8 cellular contexts compared by ENCODE assay signal in the genomic region with DNA sequence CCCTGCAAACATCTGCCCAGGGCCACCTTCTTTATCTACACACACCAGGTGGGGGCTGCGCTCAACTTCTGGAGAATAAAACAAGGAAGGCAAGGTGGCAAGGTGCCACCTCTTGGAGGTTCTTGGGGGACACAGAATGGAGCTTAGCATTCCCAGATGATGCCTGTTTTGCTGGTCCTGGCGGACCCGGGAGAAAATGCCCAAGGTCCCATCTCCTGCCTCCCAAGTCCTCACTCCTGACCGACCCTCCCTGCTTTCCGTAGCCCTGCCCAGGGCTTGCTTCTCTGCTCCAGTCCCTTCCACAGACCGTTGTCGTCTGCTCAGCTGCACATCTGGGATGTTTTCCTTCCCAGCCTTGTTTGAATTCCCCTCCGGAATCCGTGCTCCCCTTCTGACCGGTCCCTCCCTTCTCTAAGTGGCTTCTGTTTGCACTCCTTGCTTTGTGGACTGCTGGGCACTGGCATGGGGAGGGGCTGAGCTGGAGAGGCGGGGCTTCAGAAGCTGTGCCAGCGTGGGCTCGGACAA. TPM values are rescaled to one million over a fixed set of nuclear protein-coding genes. Genes with fewer than 3 reads are reported as not detected.
DNase-seq lines count a peak whose midpoint lies in the region; ATAC-seq and TF ChIP-seq lines count a peak whose summit lies in the region.

No MANE protein-coding gene starts in this region.

- H3K27me3 ChIP-seq in CD4-positive, alpha-beta memory T cell (ENCODE audit: insufficient read depth, low read length): no peaks in the 10 kb centered on the region

- ATAC-seq in effector memory CD8-positive, alpha-beta T cell (replicated peaks): no peak
- ATAC-seq in GM18517 (IDR thresholded peaks at IDR 0.05; ENCODE audit: unreplicated experiment): no peak

- no peaks in the 10 kb centered on the region for H3K9me3 Mint-ChIP-seq in CD4-positive, alpha-beta memory T cell
- H3K9me3 Mint-ChIP-seq in effector memory CD8-positive, alpha-beta T cell: no peaks in the 10 kb centered on the region
- H3K9me3 Mint-ChIP-seq in nephron progenitor cell: no peaks in the 10 kb centered on the region

- peaks cover 5 to 17% of the 10 kb centered on the region in 2 donors for H3K36me3 Mint-ChIP-seq in CD4-positive, alpha-beta memory T cell
- peaks cover 24% of the 10 kb centered on the region for H3K36me3 Mint-ChIP-seq in effector memory CD8-positive, alpha-beta T cell (ENCODE audit: insufficient read depth)
- no peaks in the 10 kb centered on the region for H3K36me3 Mint-ChIP-seq in nephron progenitor cell (ENCODE audit: low read depth)

- peaks cover 34% of the 10 kb centered on the region for H3K4me1 ChIP-seq in CD4-positive, alpha-beta memory T cell (ENCODE audit: insufficient read depth, low read length)

- intact Hi-C loops in CD4-positive, alpha-beta memory T cell (cut with micrococcal nuclease): no loop called here
- intact Hi-C loops in posterior vena cava (cut with DNase I): no loop called here

- TF ChIP-seq CTCF in nephron progenitor cell (IDR thresholded peaks at IDR 0.05): no peak

- H3K27me3 Mint-ChIP-seq in CD4-positive, alpha-beta memory T cell: no peaks in the 10 kb centered on the region
- H3K27me3 Mint-ChIP-seq in effector memory CD8-positive, alpha-beta T cell: no peaks in the 10 kb centered on the region
- H3K27me3 Mint-ChIP-seq in nephron progenitor cell (ENCODE audit: low read depth, poor library complexity): peaks cover 59% of the 10 kb centered on the region

- H3K4me3 Mint-ChIP-seq in CD4-positive, alpha-beta memory T cell: peak overlapping the region; percentile 85 to 89 (median 87)
- H3K4me3 Mint-ChIP-seq in effector memory CD8-positive, alpha-beta T cell: peak overlapping the region; percentile 86 to 91
- peak overlapping the region; percentile 95 for H3K4me3 Mint-ChIP-seq in nephron progenitor cell

- CTCF ChIA-PET in CD4-positive, alpha-beta memory T cell (lab: Charles Lee; ENCODE audit: partially characterized antibody): interaction anchor here (0.8 to 1.1 kb wide), 6 partner anchors 37 to 67 kb away, joined by 3 to 5 read pairs (median 3); no protein-coding TSS in a partner anchor

- H3K27ac ChIP-seq in CD4-positive, alpha-beta memory T cell (ENCODE audit: low read depth, low read length): no peak overlapping the region

- DNase-seq in CD4-positive, alpha-beta memory T cell: no peak
- peak; percentile 66 for DNase-seq in NCI-H69 (lab: John Stamatoyannopoulos, UW)
- no peak for DNase-seq in effector memory CD8-positive, alpha-beta T cell
- DNase-seq in nephron progenitor cell: peak; percentile 47
- no peak for DNase-seq in AML-193 (lab: John Stamatoyannopoulos, UW)
- no peak for DNase-seq in posterior vena cava (ENCODE audit: low spot score)
- DNase-seq in kidney glomerular epithelial cell (lab: John Stamatoyannopoulos, UW): no peak

- no peak overlapping the region for H3K4me3 ChIP-seq in CD4-positive, alpha-beta memory T cell (ENCODE audit: low read length in 2 of 2)

- no peaks in the 10 kb centered on the region for H3K36me3 ChIP-seq in CD4-positive, alpha-beta memory T cell (ENCODE audit: insufficient read depth, low read length)

- no peaks in the 10 kb centered on the region for H3K9me3 ChIP-seq in CD4-positive, alpha-beta memory T cell (ENCODE audit: control insufficient read depth in 1 of 2, low read length in 2 of 2)

- peak overlapping the region; percentile 84 to 93 (median 90) for H3K27ac Mint-ChIP-seq in CD4-positive, alpha-beta memory T cell
- H3K27ac Mint-ChIP-seq in effector memory CD8-positive, alpha-beta T cell: peak overlapping the region; percentile 84 to 92
- no peak overlapping the region for H3K27ac Mint-ChIP-seq in nephron progenitor cell

- peaks cover 40 to 80% (median 57%) of the 10 kb centered on the region in 4 donors for H3K4me1 Mint-ChIP-seq in CD4-positive, alpha-beta memory T cell
- H3K4me1 Mint-ChIP-seq in effector memory CD8-positive, alpha-beta T cell (ENCODE audit: low read depth in 2 of 2): peaks cover 51 to 67% of the 10 kb centered on the region in 2 donors
- peaks cover 40% of the 10 kb centered on the region for H3K4me1 Mint-ChIP-seq in nephron progenitor cell

- POLR2A ChIA-PET in CD4-positive, alpha-beta memory T cell (lab: Charles Lee; ENCODE audit: partially characterized antibody): interaction anchor here (0.7 to 3.6 kb wide), 4 partner anchors 13 to 77 kb away, joined by 3 to 40 read pairs (median 5); a partner anchor contains a TSS

RNA-seq across cellular contexts. Expression of a gene that starts 13.1 kb away (rescaled TPM):
- total RNA-seq in CD4-positive, alpha-beta memory T cell: 10 to 100 TPM; 71.2 to 72.4 TPM
- 1 to 10 TPM in 1 of 2 donors, under 1 TPM in 1; 0.55 to 8.1 TPM for polyA plus RNA-seq in CD4-positive, alpha-beta memory T cell
- 10 to 100 TPM; 15.6 to 17.1 TPM for total RNA-seq in posterior vena cava

RNA-seq across cellular contexts. Expression of a gene that starts 54.2 kb away (rescaled TPM):
- 10 to 100 TPM; 26.2 to 27.2 TPM for total RNA-seq in CD4-positive, alpha-beta memory T cell
- 10 to 100 TPM; 28.1 to 41.6 TPM for polyA plus RNA-seq in CD4-positive, alpha-beta memory T cell
- 10 to 100 TPM; 12.4 to 17.7 TPM for total RNA-seq in posterior vena cava

Comparison
In these comparisons a context has a peak if more than half of its experiments do, and no peak if none do; other contexts are left out.
1. DNase-seq: peak in NCI-H69 (single experiment) and nephron progenitor cell (single experiment); none in CD4-positive, alpha-beta memory T cell (0 of 5), effector memory CD8-positive, alpha-beta T cell (0 of 3), AML-193 (0 of 2), posterior vena cava (single experiment) and kidney glomerular epithelial cell (single experiment).
2. Peak in every context shown above with its lines, with median percentiles within 50 percentile points of each other: H3K4me3 Mint-ChIP-seq.